In genomic region chr5:150644496-150644895, GRCh38 we compare ENCODE assay signal across 12 cellular contexts. TPM values are rescaled to one million over a fixed set of nuclear protein-coding genes. Genes with fewer than 3 reads are reported as not detected.
DNase-seq lines count a peak whose midpoint lies in the region; ATAC-seq, FAIRE-seq and TF ChIP-seq lines count a peak whose summit lies in the region.
"Had no signal": no experiment of that assay in that cellular context is flagged by ENCODE, and none has a peak within 500 bp of the region (broad histone marks: within the 10 kb centered on the region; RNA-seq: fewer than 3 reads in every experiment).

No MANE protein-coding gene starts in this region.

- POLR2A ChIA-PET in SK-N-SH (lab: Yijun Ruan, JAX) = interaction anchor here (0.9 to 2.0 kb wide), 7 partner anchors 26 to 134 kb away, joined by 3 to 6 read pairs (median 4); partner anchors contain the start of gene SMIM3

- CTCF ChIA-PET in SK-N-SH (lab: Yijun Ruan, JAX) = interaction anchor here (0.7 to 5.5 kb wide), 12 partner anchors 9 to 135 kb away, joined by 3 to 44 read pairs (median 4); partner anchors contain the start of gene SMIM3

- H3K9me2 ChIP-seq in GM23248 (ENCODE audit: insufficient read depth) (no peaks in the 10 kb centered on the region), SK-N-SH (no peaks in the 10 kb centered on the region)

- H3K79me2 ChIP-seq in GM23248 (ENCODE audit: insufficient read depth) (peaks cover 34% of the 10 kb centered on the region), SK-N-SH (ENCODE audit: insufficient read depth) (peaks cover 49% of the 10 kb centered on the region)

- WGBS in GM23248 (ENCODE audit: low coverage in 1 of 2, low lambda C conversion rate in 2 of 2, missing lambda C conversion rate in 2 of 2), 2 experiments = 19 to 29% methylated on average over 2 of the region's 2 CpGs
- WGBS in SK-N-SH (ENCODE audit: low lambda C conversion rate) = 0% methylated on average over 2 of the region's 2 CpGs

- H3K4me1 ChIP-seq in GM23248 (ENCODE audit: insufficient read depth) (peaks cover 60% of the 10 kb centered on the region), SK-N-SH (ENCODE audit: control insufficient read depth in 1 of 2, insufficient read depth in 2 of 2, low read depth in 1 of 2, low read length in 1 of 2) (peaks cover 51 to 59% of the 10 kb centered on the region in 2 experiments), left ventricle myocardium inferior (peaks cover 100% of the 10 kb centered on the region), rectal smooth muscle tissue (ENCODE audit: control insufficient read depth, insufficient read depth, low read length) (peaks cover 45% of the 10 kb centered on the region)

- H3K27me3 ChIP-seq in GM23248 (replicated peaks; ENCODE audit: insufficient read depth) (no peaks in the 10 kb centered on the region), SK-N-SH (ENCODE audit: insufficient read depth) (no peaks in the 10 kb centered on the region), left ventricle myocardium inferior (ENCODE audit: low read depth) (no peaks in the 10 kb centered on the region), rectal smooth muscle tissue (ENCODE audit: control insufficient read depth, insufficient read depth, low read length) (no peaks in the 10 kb centered on the region)

- H3K4me3 ChIP-seq in GM23248 (no peak overlapping the region), SK-N-SH (ENCODE audit: low read depth in 2 of 2, low read length in 1 of 2) (no peak overlapping the region), left ventricle myocardium inferior (peak overlapping the region; percentile 66), rectal smooth muscle tissue (ENCODE audit: low read length) (no peak overlapping the region)

- DNase-seq in GM23248 (no peak), SK-N-SH (peak; percentile 85), left ventricle myocardium inferior (peak; percentile 65), frontal cortex (ENCODE audit: low spot score in 2 of 2) (no peak), kidney glomerular epithelial cell (lab: John Stamatoyannopoulos, UW) (no peak), COLO829 (ENCODE audit: low spot score) (no peak)
- DNase-seq: activated CD4-positive, CD25-positive, alpha-beta regulatory T cell treated with anti-CD3 and anti-CD28 coated beads, Interleukin-2, amount 50 U/mL, for 72 hours; activated naive CD8-positive, alpha-beta T cell treated with anti-CD3 and anti-CD28 coated beads, Interleukin-2, amount 10 ng/mL, durations not matched to agents 7 days and 5 days; erythroblast; MV-4-11 had no signal

- TF ChIP-seq CTCF in SK-N-SH (IDR thresholded peaks at IDR 0.05) (no peak), left ventricle myocardium inferior (IDR thresholded peaks at IDR 0.05; ENCODE audit: borderline replicate concordance) (no peak)

- H3K9ac ChIP-seq in GM23248 (peak overlapping the region; percentile 19; the same call in 1 of the 2 replicates), SK-N-SH (peak overlapping the region; percentile 13; the same call in 1 of the 2 replicates), rectal smooth muscle tissue (ENCODE audit: low read length) (no peak overlapping the region)

- H3K36me3 ChIP-seq in GM23248 (ENCODE audit: low read depth) (0 out of 2 replicates have a peak, but pooled peaks cover 5% of the 10 kb centered on the region), SK-N-SH (replicated peaks in 1 of 2; ENCODE audit: control insufficient read depth in 1 of 2, insufficient read depth in 2 of 2, low read length in 1 of 2) (peaks cover 11 to 15% of the 10 kb centered on the region in 2 experiments), left ventricle myocardium inferior (peaks cover 16% of the 10 kb centered on the region), rectal smooth muscle tissue (ENCODE audit: control insufficient read depth, insufficient read depth, low read length) (peaks cover 7% of the 10 kb centered on the region)

- TF ChIP-seq EP300 in SK-N-SH (IDR thresholded peaks at IDR 0.05; ENCODE audit: borderline replicate concordance in 1 of 2, low read depth in 1 of 2, low read length in 1 of 2) = peak in 1 of 2 experiments; percentile 39; a peak in 1 of 4 replicates

- H3K9me3 ChIP-seq in GM23248 (ENCODE audit: low read depth) = no peaks in the 10 kb centered on the region
- no peaks in the 10 kb centered on the region for H3K9me3 ChIP-seq in SK-N-SH
- H3K9me3 ChIP-seq in left ventricle myocardium inferior (replicated peaks) = no peaks in the 10 kb centered on the region

- H2AFZ ChIP-seq in GM23248 = no peak overlapping the region
- H2AFZ ChIP-seq in SK-N-SH (ENCODE audit: low read depth) = no peak overlapping the region

- H4K20me1 ChIP-seq in GM23248 (ENCODE audit: insufficient read depth) (no peaks in the 10 kb centered on the region), SK-N-SH (ENCODE audit: insufficient read depth) (no peaks in the 10 kb centered on the region; the same call in 1 of the 2 replicates)

- peak; percentile 16; the same call in 1 of the 2 replicates for TF ChIP-seq RAD21 in SK-N-SH (IDR thresholded peaks at IDR 0.05; ENCODE audit: low read length)

- H3K27ac ChIP-seq in GM23248 (0 out of 2 replicates have a peak overlapping the region, but pooled peaks have one; percentile 7), SK-N-SH (ENCODE audit: low read depth in 2 of 2, low read length in 1 of 2) (peak overlapping the region; percentile 36 to 93), left ventricle myocardium inferior (replicated peaks) (peak overlapping the region; percentile 97), rectal smooth muscle tissue (ENCODE audit: low read depth, low read length) (peak overlapping the region; percentile 19)

- in situ Hi-C loops in GM23248 (cut with MboI) = loop anchor here (10.0 kb wide), 1 partner anchor 180 kb away; no protein-coding TSS in a partner anchor

- ATAC-seq in HG02623 (IDR thresholded peaks at IDR 0.05; ENCODE audit: unreplicated experiment) = no peak

- H3K4me2 ChIP-seq in GM23248 (ENCODE audit: unreplicated experiment) = peak overlapping the region; percentile 33
- H3K4me2 ChIP-seq in SK-N-SH = peak overlapping the region; percentile 65

- no peak for FAIRE-seq in frontal cortex (lab: Jason Lieb, UNC)

- intact Hi-C loops in left ventricle myocardium inferior (cut with micrococcal nuclease) = no loop called here

- peaks cover 34% of the 10 kb centered on the region for H3F3A ChIP-seq in GM23248 (ENCODE audit: insufficient read depth)
- peaks cover 41% of the 10 kb centered on the region for H3F3A ChIP-seq in SK-N-SH (replicated peaks; ENCODE audit: insufficient read depth)

TF ChIP-seq in SK-N-SH, 30 proteins besides CTCF, POLR2A, EP300 and RAD21:
- TF ChIP-seq NFIC (IDR thresholded peaks at IDR 0.05; ENCODE audit: borderline replicate concordance) (peak; percentile 62; the same call in 1 of the 2 replicates), YY1 (IDR thresholded peaks at IDR 0.05; ENCODE audit: low read depth) (no peak), MXI1 (IDR thresholded peaks at IDR 0.05; ENCODE audit: low read depth, low read length) (0 out of 2 replicates have a peak, but pooled peaks have one; percentile 16), RFX5 (IDR thresholded peaks at IDR 0.05; ENCODE audit: low read length) (peak; percentile 82; the same call in 1 of the 2 replicates)

RNA-seq across cellular contexts. Expression of gene SYNPO, which starts 4.0 kb away (rescaled TPM):
- total RNA-seq in GM23248 (2014; rRNA removed; shearing (Covaris generic)) = 6.1 and 7.7 TPM in 2 replicates
- polyA plus RNA-seq in GM23248 (2016; fragmentation: Nextera tagmentation; extraction: Ambion mirVana) = 5.6 and 6.3 TPM in 2 replicates
- 3.0 and 5.1 TPM in 2 replicates for polyA plus RNA-seq in SK-N-SH (2012; rRNA removed)
- 3.3 and 4.5 TPM in 2 replicates for polyA plus RNA-seq in SK-N-SH (2012; cell fraction: cytosol; rRNA removed)
- 9.8 and 14.0 TPM in 2 replicates for polyA plus RNA-seq in SK-N-SH (2012; cell fraction: nucleus; rRNA removed)
- total RNA-seq in left ventricle myocardium inferior = 715 TPM
- total RNA-seq in frontal cortex = 3.7 TPM

RNA-seq across cellular contexts. Expression of gene MYOZ3, which starts 16.6 kb away (rescaled TPM):
- total RNA-seq in GM23248 (2014; rRNA removed; shearing (Covaris generic)) = 0.13 and 0.32 TPM in 2 replicates
- polyA plus RNA-seq in GM23248 (2016; fragmentation: Nextera tagmentation; extraction: Ambion mirVana) = 0.18 and 0.71 TPM in 2 replicates
- polyA plus RNA-seq in SK-N-SH (2012; rRNA removed) = 0.26 and 0.41 TPM in 2 replicates
- polyA plus RNA-seq in SK-N-SH (2012; cell fraction: cytosol; rRNA removed) = 0.31 and 0.35 TPM in 2 replicates
- 0.48 and 0.67 TPM in 2 replicates for polyA plus RNA-seq in SK-N-SH (2012; cell fraction: nucleus; rRNA removed)
- 6.2 TPM for total RNA-seq in left ventricle myocardium inferior
- total RNA-seq in frontal cortex = 3.7 TPM

RNA-seq across cellular contexts. Expression of gene RBM22, which starts 56.4 kb away (rescaled TPM):
- total RNA-seq in GM23248 (2014; rRNA removed; shearing (Covaris generic)) = 24.6 and 25.8 TPM in 2 replicates
- polyA plus RNA-seq in GM23248 (2016; fragmentation: Nextera tagmentation; extraction: Ambion mirVana) (35.5 and 36.7 TPM in 2 replicates), SK-N-SH (2012; rRNA removed) (30.7 and 41.0 TPM in 2 replicates)
- polyA plus RNA-seq in SK-N-SH (2012; cell fraction: cytosol; rRNA removed) = 27.2 and 30.1 TPM in 2 replicates
- polyA plus RNA-seq in SK-N-SH (2012; cell fraction: nucleus; rRNA removed) = 39.9 and 65.8 TPM in 2 replicates
- total RNA-seq in left ventricle myocardium inferior (25.2 TPM), frontal cortex (25.3 TPM)

Comparison
In these comparisons a context has a peak if more than half of its experiments do, and no peak if none do; other contexts are left out.
1. DNase-seq: peak in SK-N-SH (single experiment) and left ventricle myocardium inferior (single experiment); none in GM23248 (single experiment), frontal cortex (0 of 2), kidney glomerular epithelial cell (single experiment) and COLO829 (single experiment).
2. H3K27ac ChIP-seq: peak in every context shown above with its lines; median percentile 97 in left ventricle myocardium inferior; 64 in SK-N-SH; 19 in rectal smooth muscle tissue; 7 in GM23248.
3. RNA of gene SYNPO, which starts 4.0 kb away (total RNA-seq): 715 TPM in left ventricle myocardium inferior (single experiment); 6.1 to 7.7 TPM in GM23248 and 3.7 TPM in frontal cortex (single experiment); every median in the first group is over 10 times any median in the second.